Comparison of ENCODE assay signal across 27 cellular contexts in genomic region chr2:112163541-112163981, GRCh38.
DNase-seq lines count a peak whose midpoint lies in the region; ATAC-seq and TF ChIP-seq lines count a peak whose summit lies in the region.
"Had no signal": no experiment of that assay in that cellular context is flagged by ENCODE, and none has a peak within 500 bp of the region (broad histone marks: within the 10 kb centered on the region; RNA-seq: fewer than 3 reads in every experiment).

No MANE protein-coding gene starts in this region.

- no peak for TF ChIP-seq CTCF in nephron progenitor cell (IDR thresholded peaks at IDR 0.05)

- no peaks in the 10 kb centered on the region for H3K9me3 Mint-ChIP-seq in nephron progenitor cell
- H3K9me3 Mint-ChIP-seq: activated naive CD8-positive, alpha-beta T cell treated with anti-CD3 and anti-CD28 coated beads for 36 hours; CD8-positive, alpha-beta memory T cell; dendritic cell treated with granulocyte-macrophage colony-stimulating factor and Interleukin-4, amounts not matched to agents 40 ng/mL and 50 ng/mL, for 4 days; mesothelial cell of epicardium; naive thymus-derived CD8-positive, alpha-beta T cell; T-cell had no signal

- peaks cover 56% of the 10 kb centered on the region for H3K36me3 Mint-ChIP-seq in nephron progenitor cell (ENCODE audit: low read depth)
- H3K36me3 Mint-ChIP-seq: activated naive CD8-positive, alpha-beta T cell treated with anti-CD3 and anti-CD28 coated beads for 36 hours; CD8-positive, alpha-beta memory T cell; mesothelial cell of epicardium; naive thymus-derived CD8-positive, alpha-beta T cell; T-cell had no signal

- no peaks in the 10 kb centered on the region for H3K9me3 ChIP-seq in BLaER1
- H3K9me3 ChIP-seq: esophagus muscularis mucosa, heart left ventricle had no signal

- H3K4me1 Mint-ChIP-seq in nephron progenitor cell: peaks cover 17% of the 10 kb centered on the region
- H3K4me1 Mint-ChIP-seq: mesothelial cell of epicardium had no signal

- ATAC-seq in GM18873 (IDR thresholded peaks at IDR 0.05; ENCODE audit: low FRiP score, unreplicated experiment): no peak
- ATAC-seq in HG02884 (IDR thresholded peaks at IDR 0.05; ENCODE audit: unreplicated experiment): no peak
- ATAC-seq: heart left ventricle; naive thymus-derived CD8-positive, alpha-beta T cell; stimulated activated naive CD8-positive, alpha-beta T cell treated with anti-CD3 and anti-CD28 coated beads, Interleukin-15, Interleukin-2, amounts not matched to agents 100 U/mL and 50 U/mL, for 24 hours; T-cell had no signal

- no peak overlapping the region for H3K9ac ChIP-seq in BLaER1

- no peak overlapping the region for H3K4me3 Mint-ChIP-seq in nephron progenitor cell
- H3K4me3 Mint-ChIP-seq: activated naive CD8-positive, alpha-beta T cell treated with anti-CD3 and anti-CD28 coated beads for 36 hours; CD8-positive, alpha-beta memory T cell; dendritic cell treated with granulocyte-macrophage colony-stimulating factor and Interleukin-4, amounts not matched to agents 40 ng/mL and 50 ng/mL, for 4 days; mesothelial cell of epicardium; naive thymus-derived CD8-positive, alpha-beta T cell; T-cell had no signal

- peak overlapping the region; percentile 70 for H3K27ac Mint-ChIP-seq in nephron progenitor cell
- H3K27ac Mint-ChIP-seq: activated naive CD8-positive, alpha-beta T cell treated with anti-CD3 and anti-CD28 coated beads for 36 hours; dendritic cell treated with granulocyte-macrophage colony-stimulating factor and Interleukin-4, amounts not matched to agents 40 ng/mL and 50 ng/mL, for 4 days; mesothelial cell of epicardium; T-cell had no signal

- H3K4me2 ChIP-seq in BLaER1: peak overlapping the region; percentile 79

- peaks cover 10% of the 10 kb centered on the region for H3K27me3 Mint-ChIP-seq in nephron progenitor cell (ENCODE audit: low read depth, poor library complexity)
- H3K27me3 Mint-ChIP-seq: activated naive CD8-positive, alpha-beta T cell treated with anti-CD3 and anti-CD28 coated beads for 36 hours; dendritic cell treated with granulocyte-macrophage colony-stimulating factor and Interleukin-4, amounts not matched to agents 40 ng/mL and 50 ng/mL, for 4 days; naive thymus-derived CD8-positive, alpha-beta T cell; T-cell had no signal

- peaks cover 69% of the 10 kb centered on the region for H3K4me1 ChIP-seq in BLaER1
- H3K4me1 ChIP-seq: esophagus muscularis mucosa, heart left ventricle had no signal

- H3K27ac ChIP-seq in BLaER1: peak overlapping the region; percentile 44
- H3K27ac ChIP-seq: cardiac muscle cell, esophagus muscularis mucosa, heart left ventricle, WERI-Rb-1 had no signal

- no peak overlapping the region for H3K4me3 ChIP-seq in BLaER1
- H3K4me3 ChIP-seq: cardiac muscle cell, esophagus muscularis mucosa, heart left ventricle had no signal

- H4K20me1 ChIP-seq in BLaER1: no peaks in the 10 kb centered on the region

- H3K36me3 ChIP-seq in BLaER1: no peaks in the 10 kb centered on the region
- H3K36me3 ChIP-seq: cardiac muscle cell, esophagus muscularis mucosa, heart left ventricle, WERI-Rb-1 had no signal

- no peaks in the 10 kb centered on the region for H3K27me3 ChIP-seq in BLaER1
- H3K27me3 ChIP-seq: cardiac muscle cell, esophagus muscularis mucosa, heart left ventricle had no signal

- peak; percentile 92 for DNase-seq in DMS53 treated with DMSO at 0.1 percent for 48 hours (lab: John Stamatoyannopoulos, UW; ENCODE audit: unreplicated experiment)
- DNase-seq in amniotic epithelial cell (ENCODE audit: low read depth): peak; percentile 4
- no peak for DNase-seq in nephron progenitor cell
- no peak for DNase-seq in activated T-cell treated with anti-CD3 and anti-CD28 coated beads, Interleukin-2, amount 50 U/mL, for 1 hour
- DNase-seq: activated CD4-positive, alpha-beta T cell treated with anti-CD3 and anti-CD28 coated beads for 4 hours; activated effector memory CD4-positive, alpha-beta T cell treated with Interleukin-2 at 50 U/mL for 16 hours; activated naive CD8-positive, alpha-beta T cell treated with anti-CD3 and anti-CD28 coated beads for 36 hours; activated T-cell treated with anti-CD3 and anti-CD28 coated beads for 4 hours; CD8-positive, alpha-beta memory T cell; foreskin fibroblast; heart left ventricle; Karpas-422; naive thymus-derived CD8-positive, alpha-beta T cell; NCI-H1436 treated with DMSO at 0.1 percent for 48 hours; NCI-H446; NCI-H82; small intestine; stimulated activated naive CD8-positive, alpha-beta T cell treated with anti-CD3 and anti-CD28 coated beads, Interleukin-15, Interleukin-2, amounts not matched to agents 100 U/mL and 50 U/mL, for 24 hours; T-cell; WERI-Rb-1 had no signal

Comparison
In these comparisons a context has a peak if more than half of its experiments do, and no peak if none do; other contexts are left out.
1. DNase-seq: peak in DMS53 treated with DMSO at 0.1 percent for 48 hours (single experiment) and amniotic epithelial cell (single experiment); none in nephron progenitor cell (single experiment) and activated T-cell treated with anti-CD3 and anti-CD28 coated beads, Interleukin-2, amount 50 U/mL, for 1 hour (single experiment).